ENCODE assay signal across 8 cellular contexts in genomic region chr9:20319641-20320337, GRCh38.
DNase-seq lines count a peak whose midpoint lies in the region; ATAC-seq and TF ChIP-seq lines count a peak whose summit lies in the region.

No MANE protein-coding gene starts in this region.

- POLR2A ChIA-PET in OCI-LY7 (lab: Charles Lee): interaction anchor here (0.7 to 1.5 kb wide), 2 partner anchors 9 to 28 kb away, joined by 3 to 5 read pairs; no protein-coding TSS in a partner anchor

- TF ChIP-seq CTCF in lower lobe of right lung (IDR thresholded peaks at IDR 0.05): no peak
- no peak for TF ChIP-seq CTCF in OCI-LY7 (conservative IDR thresholded peaks at IDR 0.05; ENCODE audit: low read length)

- H3K27me3 Mint-ChIP-seq in CD4-positive, CD25-positive, alpha-beta regulatory T cell: no peaks in the 10 kb centered on the region
- H3K27me3 Mint-ChIP-seq in activated T-helper 1 cell treated with anti-CD3 and anti-CD28 coated beads, Interleukin-12 subunit alpha, Interleukin-12 subunit beta, Interleukin-2, Interleukin-4 antibody, amounts not matched to agents 30 ng/mL and 10 ng/mL and 1 ng/mL, durations not matched to agents 14 hours and 24 hours and 36 hours (ENCODE audit: insufficient read depth): no peaks in the 10 kb centered on the region

- peak overlapping the region; percentile 89 to 96 (median 94) for H3K27ac Mint-ChIP-seq in CD4-positive, CD25-positive, alpha-beta regulatory T cell
- H3K27ac Mint-ChIP-seq in activated T-helper 1 cell treated with anti-CD3 and anti-CD28 coated beads, Interleukin-12 subunit alpha, Interleukin-12 subunit beta, Interleukin-2, Interleukin-4 antibody, amounts not matched to agents 30 ng/mL and 10 ng/mL and 1 ng/mL, durations not matched to agents 14 hours and 24 hours and 36 hours: peak overlapping the region; percentile 91

- DNase-seq in CD4-positive, CD25-positive, alpha-beta regulatory T cell: peak in 1 of 3 donors; percentile 75
- DNase-seq in HPDE6-E6E7 (ENCODE audit: extremely low spot score) (peak; percentile 56), lower lobe of right lung (no peak), NCI-H1048 (lab: John Stamatoyannopoulos, UW) (no peak), OCI-LY7 (ENCODE audit: low spot score) (no peak)
- DNase-seq in activated T-helper 1 cell treated with anti-CD3 and anti-CD28 coated beads, Interleukin-12 subunit alpha, Interleukin-12 subunit beta, Interleukin-2, Interleukin-4 antibody, amounts not matched to agents 30 ng/mL and 10 ng/mL and 1 ng/mL, durations not matched to agents 14 hours and 24 hours and 36 hours (ENCODE audit: low spot score): peak; percentile 37

- peaks cover 0 to 6% (median 0%) of the 10 kb centered on the region in 7 donors for H3K9me3 Mint-ChIP-seq in CD4-positive, CD25-positive, alpha-beta regulatory T cell
- peaks cover 6% of the 10 kb centered on the region for H3K9me3 Mint-ChIP-seq in activated T-helper 1 cell treated with anti-CD3 and anti-CD28 coated beads, Interleukin-12 subunit alpha, Interleukin-12 subunit beta, Interleukin-2, Interleukin-4 antibody, amounts not matched to agents 30 ng/mL and 10 ng/mL and 1 ng/mL, durations not matched to agents 14 hours and 24 hours and 36 hours

- intact Hi-C loops in activated T-helper 1 cell treated with anti-CD3 and anti-CD28 coated beads, Interleukin-12 subunit alpha, Interleukin-12 subunit beta, Interleukin-2, Interleukin-4 antibody, amounts not matched to agents 30 ng/mL and 10 ng/mL and 1 ng/mL, durations not matched to agents 14 hours and 24 hours and 36 hours (cut with micrococcal nuclease): loop anchor here (1.0 to 5.0 kb wide), 6 partner anchors 233 to 1918 kb away; partner anchors contain the start of gene HACD4
- intact Hi-C loops in lower lobe of right lung (cut with DNase I) (no loop called here), OCI-LY7 (cut with micrococcal nuclease; ENCODE audit: unreplicated experiment) (no loop called here)

- peaks cover 80% of the 10 kb centered on the region for H3K4me1 ChIP-seq in CD4-positive, CD25-positive, alpha-beta regulatory T cell (ENCODE audit: control insufficient read depth, insufficient read depth, low read length, poor library complexity, severe bottlenecking)
- H3K4me1 ChIP-seq in lower lobe of right lung (no peaks in the 10 kb centered on the region), OCI-LY7 (ENCODE audit: insufficient read depth, low read length, poor library complexity, severe bottlenecking) (no peaks in the 10 kb centered on the region)

- no peak overlapping the region for H2AFZ ChIP-seq in OCI-LY7 (ENCODE audit: low read length)

- H3K4me3 Mint-ChIP-seq in CD4-positive, CD25-positive, alpha-beta regulatory T cell: peak overlapping the region; percentile 4 to 62 (median 40)
- peak overlapping the region; percentile 35 for H3K4me3 Mint-ChIP-seq in activated T-helper 1 cell treated with anti-CD3 and anti-CD28 coated beads, Interleukin-12 subunit alpha, Interleukin-12 subunit beta, Interleukin-2, Interleukin-4 antibody, amounts not matched to agents 30 ng/mL and 10 ng/mL and 1 ng/mL, durations not matched to agents 14 hours and 24 hours and 36 hours

- no peak overlapping the region for H3K4me2 ChIP-seq in OCI-LY7 (ENCODE audit: low read length)

- H4K20me1 ChIP-seq in OCI-LY7 (ENCODE audit: insufficient read depth, low read length): no peaks in the 10 kb centered on the region

- H3K36me3 Mint-ChIP-seq in CD4-positive, CD25-positive, alpha-beta regulatory T cell: peaks cover 8% of the 10 kb centered on the region
- peaks cover 31% of the 10 kb centered on the region for H3K36me3 Mint-ChIP-seq in activated T-helper 1 cell treated with anti-CD3 and anti-CD28 coated beads, Interleukin-12 subunit alpha, Interleukin-12 subunit beta, Interleukin-2, Interleukin-4 antibody, amounts not matched to agents 30 ng/mL and 10 ng/mL and 1 ng/mL, durations not matched to agents 14 hours and 24 hours and 36 hours (ENCODE audit: low read depth)

- CTCF ChIA-PET in OCI-LY7 (lab: Charles Lee; ENCODE audit: unreplicated experiment): no interaction called here

- peak overlapping the region; percentile 37 for H3K27ac ChIP-seq in CD4-positive, CD25-positive, alpha-beta regulatory T cell (ENCODE audit: insufficient read depth, low read length, poor library complexity, severe bottlenecking)
- peak overlapping the region; percentile 31 for H3K27ac ChIP-seq in lower lobe of right lung
- no peak overlapping the region for H3K27ac ChIP-seq in OCI-LY7 (ENCODE audit: low read depth, low read length, poor library complexity, severe bottlenecking)

- H3K9me3 ChIP-seq in CD4-positive, CD25-positive, alpha-beta regulatory T cell (ENCODE audit: control insufficient read depth in 2 of 2, low read length in 2 of 2): no peaks in the 10 kb centered on the region
- H3K9me3 ChIP-seq in lower lobe of right lung (no peaks in the 10 kb centered on the region), OCI-LY7 (ENCODE audit: low read length) (no peaks in the 10 kb centered on the region)

- H3K4me3 ChIP-seq in CD4-positive, CD25-positive, alpha-beta regulatory T cell (ENCODE audit: low read depth, low read length): peak overlapping the region; percentile 14
- no peak overlapping the region for H3K4me3 ChIP-seq in lower lobe of right lung
- no peak overlapping the region for H3K4me3 ChIP-seq in OCI-LY7 (ENCODE audit: low read depth, low read length, poor library complexity, severe bottlenecking)

- peaks cover 19 to 100% (median 73%) of the 10 kb centered on the region in 4 donors for H3K4me1 Mint-ChIP-seq in CD4-positive, CD25-positive, alpha-beta regulatory T cell
- peaks cover 91% of the 10 kb centered on the region for H3K4me1 Mint-ChIP-seq in activated T-helper 1 cell treated with anti-CD3 and anti-CD28 coated beads, Interleukin-12 subunit alpha, Interleukin-12 subunit beta, Interleukin-2, Interleukin-4 antibody, amounts not matched to agents 30 ng/mL and 10 ng/mL and 1 ng/mL, durations not matched to agents 14 hours and 24 hours and 36 hours (ENCODE audit: low read depth)

- H3K36me3 ChIP-seq in CD4-positive, CD25-positive, alpha-beta regulatory T cell (ENCODE audit: control insufficient read depth, insufficient read depth, low read length): no peaks in the 10 kb centered on the region
- H3K36me3 ChIP-seq in lower lobe of right lung: no peaks in the 10 kb centered on the region
- no peaks in the 10 kb centered on the region for H3K36me3 ChIP-seq in OCI-LY7 (ENCODE audit: insufficient read depth, low read length)

- H3K9me2 ChIP-seq in OCI-LY7 (ENCODE audit: insufficient read depth, low read length): no peaks in the 10 kb centered on the region

- BruUV-seq in OCI-LY7 (replicated peaks; lab: Mats Ljungman, UMichigan): no TSS peak

- peak; percentile 59 to 63 for ATAC-seq in CD4-positive, CD25-positive, alpha-beta regulatory T cell (ENCODE audit: low read depth in 2 of 2)
- ATAC-seq in lower lobe of right lung (peak; percentile 88 to 93), GM21717 (IDR thresholded peaks at IDR 0.05; ENCODE audit: unreplicated experiment) (no peak), GM19455 (IDR thresholded peaks at IDR 0.05; ENCODE audit: unreplicated experiment) (no peak)

- H3K27me3 ChIP-seq in CD4-positive, CD25-positive, alpha-beta regulatory T cell (ENCODE audit: control insufficient read depth, insufficient read depth, low read length): no peaks in the 10 kb centered on the region
- no peaks in the 10 kb centered on the region for H3K27me3 ChIP-seq in lower lobe of right lung (ENCODE audit: low read depth)

- H3K79me2 ChIP-seq in OCI-LY7 (ENCODE audit: insufficient read depth, low read depth, low read length): no peaks in the 10 kb centered on the region

Comparison
In these comparisons a context has a peak if more than half of its experiments do, and no peak if none do; other contexts are left out.
1. ATAC-seq: peak in CD4-positive, CD25-positive, alpha-beta regulatory T cell (2 of 2) and lower lobe of right lung (2 of 2); none in GM21717 (single experiment) and GM19455 (single experiment).
2. DNase-seq: peak in HPDE6-E6E7 (single experiment) and activated T-helper 1 cell treated with anti-CD3 and anti-CD28 coated beads, Interleukin-12 subunit alpha, Interleukin-12 subunit beta, Interleukin-2, Interleukin-4 antibody, amounts not matched to agents 30 ng/mL and 10 ng/mL and 1 ng/mL, durations not matched to agents 14 hours and 24 hours and 36 hours (single experiment); none in lower lobe of right lung (single experiment), NCI-H1048 (single experiment) and OCI-LY7 (single experiment).